Comparison of ENCODE assay signal across 3 cellular contexts in the genomic region with DNA sequence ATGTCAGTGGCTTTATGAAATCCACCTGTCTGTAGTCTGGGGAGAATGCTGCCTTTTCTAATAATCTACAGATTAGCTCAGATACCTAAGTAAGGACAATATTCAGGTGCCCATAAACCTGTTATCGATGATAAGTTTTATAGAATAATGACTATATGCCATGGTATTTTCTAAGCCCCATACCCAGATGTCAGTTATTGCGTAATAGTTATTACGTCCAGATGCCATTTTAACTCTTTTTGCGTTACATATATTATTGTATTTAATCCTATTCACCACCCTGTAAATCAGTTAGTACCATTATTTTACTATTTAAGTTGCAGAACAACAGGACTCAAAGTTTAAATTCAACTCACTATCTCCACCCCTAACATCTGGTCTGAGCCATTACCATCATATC.
TF ChIP-seq lines count a peak whose summit lies in the region.

No MANE protein-coding gene starts in this region.

TF ChIP-seq in A549, 52 proteins besides CTCF, POLR2A, EP300 and RAD21:
- peak; percentile 73 to 75 for TF ChIP-seq CEBPB (IDR thresholded peaks at IDR 0.05)
- TF ChIP-seq POLR2AphosphoS2 (conservative IDR thresholded peaks at IDR 0.05; ENCODE audit: low read length) = no peak
TF ChIP-seq in A549: peak in this region for 1.

TF ChIP-seq in IMR-90, 13 proteins besides CTCF, POLR2A, EP300 and RAD21:
- TF ChIP-seq FOS (IDR thresholded peaks at IDR 0.05; ENCODE audit: low read depth, low read length) (no peak), MXI1 (IDR thresholded peaks at IDR 0.05; ENCODE audit: borderline replicate concordance, low read depth, low read length) (no peak), RCOR1 (IDR thresholded peaks at IDR 0.05; ENCODE audit: insufficient replicate concordance, low read length) (no peak), CEBPB (IDR thresholded peaks at IDR 0.05; ENCODE audit: low read depth, low read length) (peak; percentile 93), MAFK (IDR thresholded peaks at IDR 0.05; ENCODE audit: low read depth, low read length) (no peak)
- TF ChIP-seq, protein P1, sequence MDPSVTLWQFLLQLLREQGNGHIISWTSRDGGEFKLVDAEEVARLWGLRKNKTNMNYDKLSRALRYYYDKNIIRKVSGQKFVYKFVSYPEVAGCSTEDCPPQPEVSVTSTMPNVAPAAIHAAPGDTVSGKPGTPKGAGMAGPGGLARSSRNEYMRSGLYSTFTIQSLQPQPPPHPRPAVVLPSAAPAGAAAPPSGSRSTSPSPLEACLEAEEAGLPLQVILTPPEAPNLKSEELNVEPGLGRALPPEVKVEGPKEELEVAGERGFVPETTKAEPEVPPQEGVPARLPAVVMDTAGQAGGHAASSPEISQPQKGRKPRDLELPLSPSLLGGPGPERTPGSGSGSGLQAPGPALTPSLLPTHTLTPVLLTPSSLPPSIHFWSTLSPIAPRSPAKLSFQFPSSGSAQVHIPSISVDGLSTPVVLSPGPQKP (IDR thresholded peaks at IDR 0.05; ENCODE audit: borderline replicate concordance, low read depth, low read length) = no peak

TF ChIP-seq in H1, 55 proteins besides CTCF, POLR2A, EP300 and RAD21:
- TF ChIP-seq CEBPB (IDR thresholded peaks at IDR 0.05; ENCODE audit: low read depth, low read length) (peak; percentile 95), RBBP5 (IDR thresholded peaks at IDR 0.05; ENCODE audit: borderline replicate concordance, low read depth, low read length) (no peak)
